ENCODE assay signal across 25 cellular contexts in genomic region chr5:92674322-92674721, GRCh38.
A peak's percentile ranks its signal among the peaks of the same experiment; 100 is the strongest.
DNase-seq lines count a peak whose midpoint lies in the region; TF ChIP-seq lines count a peak whose summit lies in the region.
"Had no signal": no experiment of that assay in that cellular context is flagged by ENCODE, and none has a peak within 500 bp of the region (broad histone marks: within the 10 kb centered on the region; RNA-seq: fewer than 3 reads in every experiment).

No MANE protein-coding gene starts in this region.

- H3K36me3 ChIP-seq in ectodermal cell (ENCODE audit: control insufficient read depth, insufficient read depth, low read length) = no peaks in the 10 kb centered on the region
- no peaks in the 10 kb centered on the region for H3K36me3 ChIP-seq in osteoblast (ENCODE audit: insufficient read depth, low read length)
- H3K36me3 ChIP-seq in MM.1S (replicated peaks; ENCODE audit: insufficient read depth, low read length) = no peaks in the 10 kb centered on the region
- H3K36me3 ChIP-seq: BLaER1 treated with 17β-estradiol and CSF1 and Interleukin-3, amounts not matched to agents 10 nM and 100 nM; MG63 had no signal

- no peaks in the 10 kb centered on the region for H3K9me2 ChIP-seq in MM.1S (replicated peaks; ENCODE audit: insufficient read depth, low read length)

- H2AFZ ChIP-seq in osteoblast (ENCODE audit: low read length) (peak overlapping the region; percentile 25), MM.1S (ENCODE audit: low read length) (no peak overlapping the region)
- H2AFZ ChIP-seq: PC-9 had no signal

- H3K27me3 ChIP-seq in ectodermal cell (ENCODE audit: control insufficient read depth, insufficient read depth, low read length, poor library complexity, severe bottlenecking) = no peaks in the 10 kb centered on the region
- H3K27me3 ChIP-seq in osteoblast (ENCODE audit: insufficient read depth, low read length) = no peaks in the 10 kb centered on the region
- no peaks in the 10 kb centered on the region for H3K27me3 ChIP-seq in MM.1S (replicated peaks; ENCODE audit: insufficient read depth, low read length)
- H3K27me3 ChIP-seq: BLaER1 treated with 17β-estradiol and CSF1 and Interleukin-3, amounts not matched to agents 10 nM and 100 nM; MG63 had no signal

- DNase-seq in NCI-H2081 (lab: John Stamatoyannopoulos, UW) = peak; percentile 21 to 42
- no peak for DNase-seq in NCI-H2081 treated with DMSO at 0.1 percent for 48 hours (lab: John Stamatoyannopoulos, UW)
- DNase-seq in NCI-H146 treated with DMSO at 0.1 percent for 48 hours (lab: John Stamatoyannopoulos, UW; ENCODE audit: unreplicated experiment) = peak; percentile 95
- DNase-seq in osteoblast (ENCODE audit: insufficient read length, low spot score, missing footprints) = no peak
- DNase-seq in midbrain (lab: John Stamatoyannopoulos, UW) = no peak
- DNase-seq in OCI-M1 (lab: John Stamatoyannopoulos, UW) = no peak
- no peak for DNase-seq in MM.1S
- DNase-seq: 8988T; Caco-2; CD4-positive, alpha-beta memory T cell; DMS 273 treated with DMSO at 0.1 percent for 48 hours; DMS79 treated with DMSO at 0.1 percent for 48 hours; GOT3; MG63; NCI-H1048; NCI-H1436 treated with DMSO at 0.1 percent for 48 hours; NCI-H524; PC-9; RPMI8226; SHP77; T-helper 17 cell had no signal

- H3K4me2 ChIP-seq in osteoblast (ENCODE audit: insufficient read depth, low read length) = no peak overlapping the region
- no peak overlapping the region for H3K4me2 ChIP-seq in MM.1S (ENCODE audit: low read depth, low read length)
- H3K4me2 ChIP-seq: BLaER1 treated with 17β-estradiol and CSF1 and Interleukin-3, amounts not matched to agents 10 nM and 100 nM; PC-9 had no signal

- H3K4me1 ChIP-seq in ectodermal cell (ENCODE audit: control insufficient read depth, insufficient read depth, low read length) (peaks cover 29% of the 10 kb centered on the region), osteoblast (ENCODE audit: insufficient read depth, low read length) (no peaks in the 10 kb centered on the region), MM.1S (ENCODE audit: low read length) (no peaks in the 10 kb centered on the region)
- H3K4me1 ChIP-seq: BLaER1 treated with 17β-estradiol and CSF1 and Interleukin-3, amounts not matched to agents 10 nM and 100 nM; Caco-2 had no signal

- H3K27ac ChIP-seq in ectodermal cell (ENCODE audit: insufficient read depth, low read depth, low read length, poor library complexity, severe bottlenecking) (peak overlapping the region; percentile 69), osteoblast (ENCODE audit: low read depth, low read length) (no peak overlapping the region), MM.1S (ENCODE audit: low read length) (no peak overlapping the region)
- H3K27ac ChIP-seq: BLaER1 treated with 17β-estradiol and CSF1 and Interleukin-3, amounts not matched to agents 10 nM and 100 nM; PC-9 had no signal

- H3K4me3 ChIP-seq in ectodermal cell (ENCODE audit: insufficient read depth, low read depth, low read length) (no peak overlapping the region), osteoblast (ENCODE audit: insufficient read depth, low read length) (no peak overlapping the region), MM.1S (ENCODE audit: low read length) (no peak overlapping the region)
- H3K4me3 ChIP-seq: BLaER1 treated with 17β-estradiol and CSF1 and Interleukin-3, amounts not matched to agents 10 nM and 100 nM; GM12878; K562; MG63; PC-9 had no signal

- no peak overlapping the region for H3K9ac ChIP-seq in MM.1S (ENCODE audit: low read length)
- H3K9ac ChIP-seq: BLaER1 treated with 17β-estradiol and CSF1 and Interleukin-3, amounts not matched to agents 10 nM and 100 nM had no signal

- H3F3A ChIP-seq in MM.1S (ENCODE audit: insufficient read depth, low read length) = no peaks in the 10 kb centered on the region

- H4K20me1 ChIP-seq in osteoblast (ENCODE audit: insufficient read depth, low read length) = no peaks in the 10 kb centered on the region
- no peaks in the 10 kb centered on the region for H4K20me1 ChIP-seq in MM.1S (ENCODE audit: insufficient read depth, low read length)
- H4K20me1 ChIP-seq: BLaER1 treated with 17β-estradiol and CSF1 and Interleukin-3, amounts not matched to agents 10 nM and 100 nM had no signal

- 1 to 3% methylated on average over 2 of the region's 2 CpGs for WGBS in ectodermal cell, 2 experiments

- TF ChIP-seq CTCF in osteoblast (IDR thresholded peaks at IDR 0.05; ENCODE audit: extremely low read depth, low read depth, low read length) = no peak
- TF ChIP-seq CTCF in MM.1S (IDR thresholded peaks at IDR 0.05; ENCODE audit: low read length) = no peak

- H3K9me3 ChIP-seq in ectodermal cell (ENCODE audit: control insufficient read depth, low read length) (no peaks in the 10 kb centered on the region), osteoblast (ENCODE audit: low read depth, low read length) (no peaks in the 10 kb centered on the region), MM.1S (replicated peaks; ENCODE audit: insufficient read depth, low read length) (no peaks in the 10 kb centered on the region)
- H3K9me3 ChIP-seq: BLaER1 treated with 17β-estradiol and CSF1 and Interleukin-3, amounts not matched to agents 10 nM and 100 nM; Caco-2; MG63 had no signal

- H3K79me2 ChIP-seq in osteoblast (ENCODE audit: insufficient read depth, low read length) (no peaks in the 10 kb centered on the region), MM.1S (ENCODE audit: low read length) (no peaks in the 10 kb centered on the region)

Comparison
In these comparisons a context has a peak if more than half of its experiments do, and no peak if none do; other contexts are left out.
1. DNase-seq: peak in NCI-H2081 (2 of 2) and NCI-H146 treated with DMSO at 0.1 percent for 48 hours (single experiment); none in NCI-H2081 treated with DMSO at 0.1 percent for 48 hours (single experiment), osteoblast (single experiment), midbrain (single experiment), OCI-M1 (single experiment) and MM.1S (single experiment).